ENCODE assay signal across 1 cellular context in genomic region chr19:18943465-18943864, GRCh38.
TF ChIP-seq lines count a peak whose summit lies in the region.

No MANE protein-coding gene starts in this region.

TF ChIP-seq in HepG2, 621 proteins besides CTCF, POLR2A, EP300 and RAD21 (continued from another document and continues in another):
- TF ChIP-seq ZBTB40 (IDR thresholded peaks at IDR 0.05) (no peak), ZBTB40 (CRISPR knock-in tag; IDR thresholded peaks at IDR 0.05) (no peak), PAXIP1 (CRISPR knock-in tag; conservative IDR thresholded peaks at IDR 0.05) (peak; percentile 89), ZNF232 (CRISPR knock-in tag; IDR thresholded peaks at IDR 0.05; ENCODE audit: borderline replicate concordance) (no peak), ZNF687 (CRISPR knock-in tag; IDR thresholded peaks at IDR 0.05) (0 out of 2 replicates have a peak, but pooled peaks have one; percentile 26), KAT2B (IDR thresholded peaks at IDR 0.05; ENCODE audit: borderline replicate concordance, low read depth, low read length) (no peak), ZBTB1 (CRISPR knock-in tag; IDR thresholded peaks at IDR 0.05; ENCODE audit: borderline replicate concordance) (no peak), ARID5B (CRISPR knock-in tag; IDR thresholded peaks at IDR 0.05) (peak; percentile 22; the same call in 1 of the 2 replicates), SRSF1 (optimal IDR thresholded peaks at IDR 0.05; ENCODE audit: low read depth, low read length) (no peak), NCOA2 (CRISPR knock-in tag; IDR thresholded peaks at IDR 0.05) (no peak), FOXP4 (CRISPR knock-in tag; IDR thresholded peaks at IDR 0.05) (0 out of 2 replicates have a peak, but pooled peaks have one; percentile 11), ZNF543 (CRISPR knock-in tag; IDR thresholded peaks at IDR 0.05) (peak; percentile 92), CHD4 (IDR thresholded peaks at IDR 0.05; ENCODE audit: borderline replicate concordance, low read length) (peak; percentile 79; the same call in 1 of the 2 replicates), ZNF550 (CRISPR knock-in tag; IDR thresholded peaks at IDR 0.05; ENCODE audit: borderline replicate concordance) (no peak), ZNF124 (CRISPR knock-in tag; IDR thresholded peaks at IDR 0.05) (no peak)
- TF ChIP-seq, protein P1, sequence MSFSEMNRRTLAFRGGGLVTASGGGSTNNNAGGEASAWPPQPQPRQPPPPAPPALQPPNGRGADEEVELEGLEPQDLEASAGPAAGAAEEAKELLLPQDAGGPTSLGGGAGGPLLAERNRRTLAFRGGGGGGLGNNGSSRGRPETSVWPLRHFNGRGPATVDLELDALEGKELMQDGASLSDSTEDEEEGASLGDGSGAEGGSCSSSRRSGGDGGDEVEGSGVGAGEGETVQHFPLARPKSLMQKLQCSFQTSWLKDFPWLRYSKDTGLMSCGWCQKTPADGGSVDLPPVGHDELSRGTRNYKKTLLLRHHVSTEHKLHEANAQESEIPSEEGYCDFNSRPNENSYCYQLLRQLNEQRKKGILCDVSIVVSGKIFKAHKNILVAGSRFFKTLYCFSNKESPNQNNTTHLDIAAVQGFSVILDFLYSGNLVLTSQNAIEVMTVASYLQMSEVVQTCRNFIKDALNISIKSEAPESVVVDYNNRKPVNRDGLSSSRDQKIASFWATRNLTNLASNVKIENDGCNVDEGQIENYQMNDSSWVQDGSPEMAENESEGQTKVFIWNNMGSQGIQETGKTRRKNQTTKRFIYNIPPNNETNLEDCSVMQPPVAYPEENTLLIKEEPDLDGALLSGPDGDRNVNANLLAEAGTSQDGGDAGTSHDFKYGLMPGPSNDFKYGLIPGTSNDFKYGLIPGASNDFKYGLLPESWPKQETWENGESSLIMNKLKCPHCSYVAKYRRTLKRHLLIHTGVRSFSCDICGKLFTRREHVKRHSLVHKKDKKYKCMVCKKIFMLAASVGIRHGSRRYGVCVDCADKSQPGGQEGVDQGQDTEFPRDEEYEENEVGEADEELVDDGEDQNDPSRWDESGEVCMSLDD (CRISPR knock-in tag; IDR thresholded peaks at IDR 0.05; ENCODE audit: borderline replicate concordance) = no peak
- TF ChIP-seq, protein P2, sequence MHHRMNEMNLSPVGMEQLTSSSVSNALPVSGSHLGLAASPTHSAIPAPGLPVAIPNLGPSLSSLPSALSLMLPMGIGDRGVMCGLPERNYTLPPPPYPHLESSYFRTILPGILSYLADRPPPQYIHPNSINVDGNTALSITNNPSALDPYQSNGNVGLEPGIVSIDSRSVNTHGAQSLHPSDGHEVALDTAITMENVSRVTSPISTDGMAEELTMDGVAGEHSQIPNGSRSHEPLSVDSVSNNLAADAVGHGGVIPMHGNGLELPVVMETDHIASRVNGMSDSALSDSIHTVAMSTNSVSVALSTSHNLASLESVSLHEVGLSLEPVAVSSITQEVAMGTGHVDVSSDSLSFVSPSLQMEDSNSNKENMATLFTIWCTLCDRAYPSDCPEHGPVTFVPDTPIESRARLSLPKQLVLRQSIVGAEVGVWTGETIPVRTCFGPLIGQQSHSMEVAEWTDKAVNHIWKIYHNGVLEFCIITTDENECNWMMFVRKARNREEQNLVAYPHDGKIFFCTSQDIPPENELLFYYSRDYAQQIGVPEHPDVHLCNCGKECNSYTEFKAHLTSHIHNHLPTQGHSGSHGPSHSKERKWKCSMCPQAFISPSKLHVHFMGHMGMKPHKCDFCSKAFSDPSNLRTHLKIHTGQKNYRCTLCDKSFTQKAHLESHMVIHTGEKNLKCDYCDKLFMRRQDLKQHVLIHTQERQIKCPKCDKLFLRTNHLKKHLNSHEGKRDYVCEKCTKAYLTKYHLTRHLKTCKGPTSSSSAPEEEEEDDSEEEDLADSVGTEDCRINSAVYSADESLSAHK (CRISPR knock-in tag; IDR thresholded peaks at IDR 0.05; ENCODE audit: borderline replicate concordance) = no peak
